8 cellular contexts compared by ENCODE assay signal in genomic region chr5:90161399-90161798, GRCh38.
A peak's percentile ranks its signal among the peaks of the same experiment; 100 is the strongest.
DNase-seq lines count a peak whose midpoint lies in the region; ATAC-seq and TF ChIP-seq lines count a peak whose summit lies in the region.

No MANE protein-coding gene starts in this region.

- DNase-seq in EH (ENCODE audit: low read depth) (peak; percentile 14), hepatic stellate cell (ENCODE audit: low spot score) (peak; percentile 24), upper lobe of left lung (peak in 1 of 2 donors; percentile 74), activated gamma-delta T cell treated with Interleukin-2 at 50 U/mL for 16 hours (no peak)

- no peak overlapping the region for H3K27ac ChIP-seq in HEK293 (ENCODE audit: extremely low read depth, low read depth, low read length)
- no peak overlapping the region for H3K27ac ChIP-seq in upper lobe of left lung

- H3K36me3 ChIP-seq in HEK293 (ENCODE audit: control insufficient read depth in 2 of 2, insufficient read depth in 1 of 2, low read length in 2 of 2) (no peaks in the 10 kb centered on the region), upper lobe of left lung (no peaks in the 10 kb centered on the region)

- TF ChIP-seq EP300 in upper lobe of left lung (IDR thresholded peaks at IDR 0.05): no peak

- WGBS in upper lobe of left lung, 2 donors: 24 to 31% methylated on average over 4 of the region's 4 CpGs

- TF ChIP-seq POLR2A in upper lobe of left lung (IDR thresholded peaks at IDR 0.05): no peak

- H3K4me3 ChIP-seq in HEK293 (ENCODE audit: low read depth, low read length) (no peak overlapping the region), upper lobe of left lung (no peak overlapping the region)

- H3K4me1 ChIP-seq in HEK293 (ENCODE audit: control insufficient read depth, insufficient read depth, low read length): no peaks in the 10 kb centered on the region
- H3K4me1 ChIP-seq in upper lobe of left lung: no peaks in the 10 kb centered on the region

- CTCF ChIA-PET in HEK293 (lab: Yijun Ruan, JAX): interaction anchor here (0.5 to 2.1 kb wide), 8 partner anchors 25 to 1432 kb away, joined by 3 to 14 read pairs (median 3); no protein-coding TSS in a partner anchor

- ATAC-seq in SK-N-SH treated with all-trans-retinoic acid at 6 μM for 48 hours (peak; percentile 89), upper lobe of left lung (ENCODE audit: low FRiP score in 2 of 2) (peak; percentile 61 to 71), HG02938 (IDR thresholded peaks at IDR 0.05; ENCODE audit: unreplicated experiment) (no peak), GM19351 (IDR thresholded peaks at IDR 0.05; ENCODE audit: unreplicated experiment) (no peak)

- TF ChIP-seq CTCF in HEK293 (tag by site-specific recombination; IDR thresholded peaks at IDR 0.05): no peak
- TF ChIP-seq CTCF in upper lobe of left lung (IDR thresholded peaks at IDR 0.05): peak in 3 of 6 experiments; percentile 15 to 29 (median 18)

- POLR2A ChIA-PET in HEK293 (lab: Yijun Ruan, JAX): no interaction called here

- H3K9me3 ChIP-seq in HEK293 (ENCODE audit: control insufficient read depth, insufficient read depth, low read depth, low read length): no peaks in the 10 kb centered on the region
- H3K9me3 ChIP-seq in upper lobe of left lung: no peaks in the 10 kb centered on the region

- no peaks in the 10 kb centered on the region for H3K27me3 ChIP-seq in upper lobe of left lung

TF ChIP-seq in HEK293, 187 proteins besides CTCF, POLR2A, EP300 and RAD21 (continues in another document):
- no peak for TF ChIP-seq GLIS1 (tag by site-specific recombination; IDR thresholded peaks at IDR 0.05)
- no peak for TF ChIP-seq ZNF692 (tag by site-specific recombination; IDR thresholded peaks at IDR 0.05)
- no peak for TF ChIP-seq ZSCAN4 (tag by site-specific recombination; IDR thresholded peaks at IDR 0.05)
- TF ChIP-seq ZNF311 (tag by site-specific recombination; IDR thresholded peaks at IDR 0.05; ENCODE audit: borderline replicate concordance): no peak
- no peak for TF ChIP-seq KLF10 (tag by site-specific recombination; IDR thresholded peaks at IDR 0.05)
- TF ChIP-seq ZNF654 (tag by site-specific recombination; IDR thresholded peaks at IDR 0.05; ENCODE audit: low read depth): 0 out of 2 replicates have a peak, but pooled peaks have one; percentile 10
- 0 out of 2 replicates have a peak, but pooled peaks have one; percentile 27 for TF ChIP-seq REST (tag by site-specific recombination; IDR thresholded peaks at IDR 0.05)

TF ChIP-seq in SK-N-SH treated with all-trans-retinoic acid at 6 μM for 48 hours, 23 proteins besides CTCF, POLR2A, EP300 and RAD21:
- TF ChIP-seq ISL1 (CRISPR knock-in tag; IDR thresholded peaks at IDR 0.05): no peak
- no peak for TF ChIP-seq CSRNP3 (CRISPR knock-in tag; IDR thresholded peaks at IDR 0.05)
- TF ChIP-seq TCF4 (CRISPR knock-in tag; IDR thresholded peaks at IDR 0.05; ENCODE audit: borderline replicate concordance): no peak

Comparison
In these comparisons a context has a peak if more than half of its experiments do, and no peak if none do; other contexts are left out.
1. ATAC-seq: peak in SK-N-SH treated with all-trans-retinoic acid at 6 μM for 48 hours (single experiment) and upper lobe of left lung (2 of 2); none in HG02938 (single experiment) and GM19351 (single experiment).